1 cellular context compared by ENCODE assay signal in genomic region chr17:57243171-57243622, GRCh38.
TF ChIP-seq lines count a peak whose summit lies in the region.

No MANE protein-coding gene starts in this region.

TF ChIP-seq in K562, 482 proteins besides CTCF, POLR2A, EP300 and RAD21 (continued from another document and continues in another):
- no peak for TF ChIP-seq SMAD2 (IDR thresholded peaks at IDR 0.05; ENCODE audit: low read depth, low read length)
- no peak for TF ChIP-seq SPI1 (IDR thresholded peaks at IDR 0.05; ENCODE audit: borderline replicate concordance, low read depth, low read length)
- no peak for TF ChIP-seq ETV6 (IDR thresholded peaks at IDR 0.05; ENCODE audit: borderline replicate concordance in 1 of 2, low read depth in 2 of 2, low read length in 1 of 2)
- no peak for TF ChIP-seq ETV6 (CRISPR knock-in tag; IDR thresholded peaks at IDR 0.05; ENCODE audit: borderline replicate concordance)
- no peak for TF ChIP-seq E4F1 (CRISPR knock-in tag; IDR thresholded peaks at IDR 0.05; ENCODE audit: borderline replicate concordance)
- TF ChIP-seq NFIC (IDR thresholded peaks at IDR 0.05) = 0 out of 2 replicates have a peak, but pooled peaks have one; percentile 10
- no peak for TF ChIP-seq CUX1 (CRISPR knock-in tag; IDR thresholded peaks at IDR 0.05)
- TF ChIP-seq TAF15 (IDR thresholded peaks at IDR 0.05; ENCODE audit: low read depth, low read length) = no peak
- peak; percentile 38; the same call in 1 of the 2 replicates for TF ChIP-seq HCFC1 (IDR thresholded peaks at IDR 0.05; ENCODE audit: low read depth, low read length)
- no peak for TF ChIP-seq E2F6 (IDR thresholded peaks at IDR 0.05; ENCODE audit: borderline replicate concordance in 1 of 2, extremely low read depth in 1 of 2, insufficient read depth in 1 of 2, insufficient read length in 1 of 2, low read depth in 1 of 2, low read length in 1 of 2, poor library complexity in 1 of 2, severe bottlenecking in 1 of 2)
- no peak for TF ChIP-seq HDAC2 (IDR thresholded peaks at IDR 0.05)
- peak in 1 of 2 experiments; percentile 42 for TF ChIP-seq NCOA2 (IDR thresholded peaks at IDR 0.05; ENCODE audit: partially characterized antibody in 2 of 2)
- no peak for TF ChIP-seq HDAC6 (IDR thresholded peaks at IDR 0.05; ENCODE audit: low read depth, low read length)
- peak; percentile 89 for TF ChIP-seq CTCFL (IDR thresholded peaks at IDR 0.05; ENCODE audit: borderline replicate concordance, insufficient read depth, low read depth, low read length, poor library complexity, severe bottlenecking)
- no peak for TF ChIP-seq NRF1 (conservative IDR thresholded peaks at IDR 0.05 in 1 of 2, IDR thresholded peaks at IDR 0.05 in 1 of 2)
- no peak for TF ChIP-seq U2AF2 (optimal IDR thresholded peaks at IDR 0.05; ENCODE audit: low read depth, low read length)
- TF ChIP-seq STAT6 (CRISPR knock-in tag; IDR thresholded peaks at IDR 0.05) = no peak
- TF ChIP-seq HEY1 (CRISPR knock-in tag; IDR thresholded peaks at IDR 0.05; ENCODE audit: borderline replicate concordance) = no peak
- TF ChIP-seq THAP7 (CRISPR knock-in tag; IDR thresholded peaks at IDR 0.05) = no peak
- no peak for TF ChIP-seq GTF2F1 (IDR thresholded peaks at IDR 0.05; ENCODE audit: low read depth, low read length)
- TF ChIP-seq ID3 (CRISPR knock-in tag; IDR thresholded peaks at IDR 0.05) = no peak
- no peak for TF ChIP-seq ID3 (tag; IDR thresholded peaks at IDR 0.05)
- peak; percentile 20 for TF ChIP-seq ZFP36 (IDR thresholded peaks at IDR 0.05; ENCODE audit: low read depth, low read length, partially characterized antibody)
- TF ChIP-seq TEAD1 (CRISPR knock-in tag; IDR thresholded peaks at IDR 0.05) = peak; percentile 74 to 96
- no peak for TF ChIP-seq NUFIP1 (IDR thresholded peaks at IDR 0.05; ENCODE audit: partially characterized antibody)
- TF ChIP-seq C11orf30 (IDR thresholded peaks at IDR 0.05; ENCODE audit: low read depth) = no peak
- no peak for TF ChIP-seq AFF4 (CRISPR knock-in tag; IDR thresholded peaks at IDR 0.05)
- TF ChIP-seq ZNF263 (CRISPR knock-in tag; IDR thresholded peaks at IDR 0.05; ENCODE audit: borderline replicate concordance) = peak; percentile 23; the same call in 1 of the 2 replicates
- TF ChIP-seq PATZ1 (CRISPR knock-in tag; IDR thresholded peaks at IDR 0.05; ENCODE audit: borderline replicate concordance) = no peak
